In the genomic region with DNA sequence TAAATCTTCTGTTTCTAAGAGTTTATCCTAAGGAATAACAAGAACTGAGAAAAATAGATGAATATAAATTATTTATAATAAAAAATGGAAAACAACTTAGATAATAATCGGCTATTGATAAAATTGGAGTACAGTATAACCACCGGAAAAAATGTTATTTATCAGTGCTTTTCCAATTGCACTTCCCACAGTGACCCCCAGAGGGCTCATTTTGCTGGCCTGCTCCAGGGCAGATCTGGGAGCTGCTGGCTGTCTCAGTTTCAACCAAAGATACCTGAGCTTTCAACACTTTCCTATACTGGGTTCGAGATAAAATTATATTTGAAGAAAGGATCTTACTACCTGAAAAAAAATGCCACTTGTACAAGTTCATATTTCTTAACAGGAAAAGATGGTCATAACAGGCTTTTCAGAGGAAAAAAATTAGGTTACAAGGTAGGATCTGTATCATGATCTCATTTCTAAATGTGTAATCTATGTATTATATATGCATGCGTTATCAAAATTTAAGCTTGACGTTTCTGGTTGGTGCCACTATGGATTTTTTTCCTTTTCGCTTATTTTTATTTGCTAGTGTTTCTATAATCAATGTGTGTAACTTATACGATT, we compare ENCODE assay signal across 8 cellular contexts.
A peak's percentile ranks its signal among the peaks of the same experiment; 100 is the strongest.
DNase-seq lines count a peak whose midpoint lies in the region; ATAC-seq and TF ChIP-seq lines count a peak whose summit lies in the region.

No MANE protein-coding gene starts in this region.

- no peak overlapping the region for H3K4me3 Mint-ChIP-seq in CD14-positive monocyte

- H3K27me3 Mint-ChIP-seq in CD14-positive monocyte (ENCODE audit: low read depth in 3 of 3), result peaks cover 0 to 5% (median 4%) of the 10 kb centered on the region in 3 donors

- H3K4me3 ChIP-seq in NT2/D1 (ENCODE audit: insufficient read length, low read depth), result no peak overlapping the region

- H3K9me3 Mint-ChIP-seq in CD14-positive monocyte, result peaks cover 0 to 5% (median 0%) of the 10 kb centered on the region in 7 donors

- H3K4me1 Mint-ChIP-seq in CD14-positive monocyte, result no peaks in the 10 kb centered on the region

- no peaks in the 10 kb centered on the region for H3K36me3 Mint-ChIP-seq in CD14-positive monocyte

- H3K36me3 ChIP-seq in NT2/D1 (ENCODE audit: insufficient read depth, insufficient read length, low read length), result no peaks in the 10 kb centered on the region

- no peak for DNase-seq in CD14-positive monocyte (ENCODE audit: low spot score)
- DNase-seq in NT2/D1 (ENCODE audit: low read depth, low spot score), result peak; percentile 52
- DNase-seq in activated T-cell treated with anti-CD3 and anti-CD28 coated beads, Interleukin-2, amount 50 U/mL, for 48 hours, result peak; percentile 69
- peak; percentile 10 for DNase-seq in fibroblast of the conjunctiva (ENCODE audit: low read depth)
- peak; percentile 56 for DNase-seq in pons (ENCODE audit: low spot score)

- H3K27ac Mint-ChIP-seq in CD14-positive monocyte, result no peak overlapping the region

- peak; percentile 78 for TF ChIP-seq CTCF in CD14-positive monocyte (IDR thresholded peaks at IDR 0.05)

- no peaks in the 10 kb centered on the region for H3K27me3 ChIP-seq in NT2/D1 (ENCODE audit: insufficient read depth, insufficient read length)

- intact Hi-C loops in CD14-positive monocyte (cut with micrococcal nuclease), result loop anchor here in 1 of 2 donors (5.0 to 10.0 kb wide), 2 partner anchors 714 to 801 kb away; no protein-coding TSS in a partner anchor

- no peaks in the 10 kb centered on the region for H3K9me3 ChIP-seq in NT2/D1 (ENCODE audit: insufficient read depth, low read length)

- no peaks in the 10 kb centered on the region for H3K4me1 ChIP-seq in NT2/D1 (ENCODE audit: insufficient read depth, insufficient read length)

- peak; percentile 64 for ATAC-seq in GM18873 (IDR thresholded peaks at IDR 0.05; ENCODE audit: low FRiP score, unreplicated experiment)
- ATAC-seq in HG03159 (IDR thresholded peaks at IDR 0.05; ENCODE audit: unreplicated experiment), result peak; percentile 93
- no peak for ATAC-seq in HG02571 (IDR thresholded peaks at IDR 0.05; ENCODE audit: unreplicated experiment)

- no peak overlapping the region for H3K9ac ChIP-seq in NT2/D1 (ENCODE audit: insufficient read length, low read depth)
